1 cellular context compared by ENCODE assay signal in the genomic region with DNA sequence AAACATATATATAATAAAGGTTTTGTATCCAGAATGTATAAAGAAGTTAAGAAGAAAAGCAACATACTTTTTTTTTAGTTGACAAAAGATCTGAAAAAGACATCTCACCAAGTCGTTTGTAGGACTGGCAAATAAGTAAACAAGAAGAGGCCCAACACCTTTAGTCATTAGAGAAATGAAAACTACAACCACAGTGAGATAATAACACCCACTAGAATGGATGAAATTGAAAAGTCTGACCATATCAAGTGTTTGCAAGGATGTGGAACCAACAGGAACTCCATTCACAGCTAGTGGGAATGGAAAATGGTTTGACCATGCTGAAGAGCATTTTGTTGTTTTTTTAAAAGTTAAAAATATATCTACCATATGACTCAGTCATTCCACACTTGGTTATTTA. TPM values are rescaled to one million over a fixed set of nuclear protein-coding genes. Genes with fewer than 3 reads are reported as not detected.
"Had no signal": no experiment of that assay in that cellular context is flagged by ENCODE, and none has a peak within 500 bp of the region (broad histone marks: within the 10 kb centered on the region; RNA-seq: fewer than 3 reads in every experiment).

No MANE protein-coding gene starts in this region.

RNA-seq across cellular contexts. Expression of a gene that starts 54.0 kb away (rescaled TPM):
- polyA plus RNA-seq: IgD-negative memory B cell had no signal
